ENCODE assay signal across 2 cellular contexts in genomic region chr17:14688134-14688533, GRCh38.
TF ChIP-seq lines count a peak whose summit lies in the region.

No MANE protein-coding gene starts in this region.

TF ChIP-seq in SK-N-SH, 30 proteins besides CTCF, POLR2A, EP300 and RAD21 (continued from another document):
- TF ChIP-seq JUND (IDR thresholded peaks at IDR 0.05) (no peak), GABPA (IDR thresholded peaks at IDR 0.05; ENCODE audit: low read depth) (no peak), YY1 (IDR thresholded peaks at IDR 0.05; ENCODE audit: low read depth) (no peak), RFX5 (IDR thresholded peaks at IDR 0.05; ENCODE audit: low read length) (no peak), FOXM1 (IDR thresholded peaks at IDR 0.05; ENCODE audit: low read depth) (no peak), SIN3A (IDR thresholded peaks at IDR 0.05; ENCODE audit: borderline replicate concordance, low read depth, low read length) (no peak)
- TF ChIP-seq, protein P1, sequence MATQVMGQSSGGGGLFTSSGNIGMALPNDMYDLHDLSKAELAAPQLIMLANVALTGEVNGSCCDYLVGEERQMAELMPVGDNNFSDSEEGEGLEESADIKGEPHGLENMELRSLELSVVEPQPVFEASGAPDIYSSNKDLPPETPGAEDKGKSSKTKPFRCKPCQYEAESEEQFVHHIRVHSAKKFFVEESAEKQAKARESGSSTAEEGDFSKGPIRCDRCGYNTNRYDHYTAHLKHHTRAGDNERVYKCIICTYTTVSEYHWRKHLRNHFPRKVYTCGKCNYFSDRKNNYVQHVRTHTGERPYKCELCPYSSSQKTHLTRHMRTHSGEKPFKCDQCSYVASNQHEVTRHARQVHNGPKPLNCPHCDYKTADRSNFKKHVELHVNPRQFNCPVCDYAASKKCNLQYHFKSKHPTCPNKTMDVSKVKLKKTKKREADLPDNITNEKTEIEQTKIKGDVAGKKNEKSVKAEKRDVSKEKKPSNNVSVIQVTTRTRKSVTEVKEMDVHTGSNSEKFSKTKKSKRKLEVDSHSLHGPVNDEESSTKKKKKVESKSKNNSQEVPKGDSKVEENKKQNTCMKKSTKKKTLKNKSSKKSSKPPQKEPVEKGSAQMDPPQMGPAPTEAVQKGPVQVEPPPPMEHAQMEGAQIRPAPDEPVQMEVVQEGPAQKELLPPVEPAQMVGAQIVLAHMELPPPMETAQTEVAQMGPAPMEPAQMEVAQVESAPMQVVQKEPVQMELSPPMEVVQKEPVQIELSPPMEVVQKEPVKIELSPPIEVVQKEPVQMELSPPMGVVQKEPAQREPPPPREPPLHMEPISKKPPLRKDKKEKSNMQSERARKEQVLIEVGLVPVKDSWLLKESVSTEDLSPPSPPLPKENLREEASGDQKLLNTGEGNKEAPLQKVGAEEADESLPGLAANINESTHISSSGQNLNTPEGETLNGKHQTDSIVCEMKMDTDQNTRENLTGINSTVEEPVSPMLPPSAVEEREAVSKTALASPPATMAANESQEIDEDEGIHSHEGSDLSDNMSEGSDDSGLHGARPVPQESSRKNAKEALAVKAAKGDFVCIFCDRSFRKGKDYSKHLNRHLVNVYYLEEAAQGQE (IDR thresholded peaks at IDR 0.05; ENCODE audit: low read depth, low read length), result no peak

TF ChIP-seq in SK-N-SH treated with all-trans-retinoic acid at 6 μM for 48 hours, 23 proteins besides CTCF, POLR2A, EP300 and RAD21 (continued from another document):
- TF ChIP-seq OSR1 (CRISPR knock-in tag; IDR thresholded peaks at IDR 0.05), result no peak
- TF ChIP-seq SNAI2 (CRISPR knock-in tag; IDR thresholded peaks at IDR 0.05), result no peak
- no peak for TF ChIP-seq TOX (CRISPR knock-in tag; IDR thresholded peaks at IDR 0.05; ENCODE audit: borderline replicate concordance)
- TF ChIP-seq RARB (CRISPR knock-in tag; IDR thresholded peaks at IDR 0.05), result no peak
- TF ChIP-seq PATZ1 (CRISPR knock-in tag; IDR thresholded peaks at IDR 0.05; ENCODE audit: borderline replicate concordance), result no peak
- TF ChIP-seq ZFP30 (CRISPR knock-in tag; IDR thresholded peaks at IDR 0.05), result no peak
- no peak for TF ChIP-seq ZNF8 (CRISPR knock-in tag; IDR thresholded peaks at IDR 0.05)
- TF ChIP-seq BACH2 (CRISPR knock-in tag; IDR thresholded peaks at IDR 0.05; ENCODE audit: borderline replicate concordance), result no peak
- TF ChIP-seq TCF4 (CRISPR knock-in tag; IDR thresholded peaks at IDR 0.05; ENCODE audit: borderline replicate concordance), result no peak
